In the genomic region with DNA sequence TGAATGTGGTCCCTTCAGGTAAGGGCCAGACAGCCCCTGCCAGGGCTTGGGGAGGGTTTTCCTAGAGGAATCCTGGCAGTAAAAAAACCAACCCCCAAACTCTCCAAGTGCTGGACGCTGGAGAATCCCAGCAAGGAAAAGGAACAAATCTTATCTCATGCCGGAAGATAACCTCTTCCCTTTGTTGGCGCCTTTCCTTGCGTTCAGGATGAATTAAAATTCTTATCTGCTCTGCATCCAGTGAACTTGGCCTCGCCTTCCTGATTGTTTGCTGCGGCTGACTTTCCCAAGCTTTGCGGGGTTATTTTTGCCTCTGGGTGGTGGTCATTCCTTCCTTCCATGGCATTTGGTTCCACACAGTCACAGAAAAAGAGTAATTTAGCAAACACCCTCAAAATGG, we compare ENCODE assay signal across 9 cellular contexts.
DNase-seq lines count a peak whose midpoint lies in the region; ATAC-seq and TF ChIP-seq lines count a peak whose summit lies in the region.
"Had no signal": no experiment of that assay in that cellular context is flagged by ENCODE, and none has a peak within 500 bp of the region (broad histone marks: within the 10 kb centered on the region; RNA-seq: fewer than 3 reads in every experiment).

No MANE protein-coding gene starts in this region.

- DNase-seq in activated T-cell treated with anti-CD3 and anti-CD28 coated beads, Interleukin-2, amount 50 U/mL, for 4 hours = no peak
- DNase-seq in activated T-cell treated with anti-CD3 and anti-CD28 coated beads, Interleukin-2, amount 50 U/mL, for 48 hours = no peak
- DNase-seq in colonic mucosa (peak; percentile 37), lower lobe of right lung (no peak), thoracic aorta (ENCODE audit: low spot score) (no peak), NCI-H2171 treated with DMSO at 0.1 percent for 48 hours (lab: John Stamatoyannopoulos, UW) (no peak), NK-92 (lab: John Stamatoyannopoulos, UW; ENCODE audit: unreplicated experiment) (no peak)
- DNase-seq in stimulated activated CD4-positive, alpha-beta T cell treated with anti-CD3 and anti-CD28 coated beads, Interleukin-4, amount 100 ng/mL, for 1 hour = no peak
- DNase-seq: erythroblast had no signal

- H3K36me3 Mint-ChIP-seq in activated T-cell treated with anti-CD3 and anti-CD28 coated beads, Interleukin-2, amount 50 U/mL, for 4 hours (ENCODE audit: insufficient read depth) = no peaks in the 10 kb centered on the region

- TF ChIP-seq CTCF in colonic mucosa (IDR thresholded peaks at IDR 0.05) (no peak), lower lobe of right lung (IDR thresholded peaks at IDR 0.05) (no peak), thoracic aorta (IDR thresholded peaks at IDR 0.05) (no peak)

- peaks cover 14% of the 10 kb centered on the region for H3K4me1 Mint-ChIP-seq in activated T-cell treated with anti-CD3 and anti-CD28 coated beads, Interleukin-2, amount 50 U/mL, for 4 hours (ENCODE audit: low read depth)

- H3K9me3 ChIP-seq in colonic mucosa = no peaks in the 10 kb centered on the region
- H3K9me3 ChIP-seq in lower lobe of right lung = peaks cover 4% of the 10 kb centered on the region
- no peaks in the 10 kb centered on the region for H3K9me3 ChIP-seq in thoracic aorta

- no peaks in the 10 kb centered on the region for H3K36me3 ChIP-seq in colonic mucosa
- no peaks in the 10 kb centered on the region for H3K36me3 ChIP-seq in lower lobe of right lung
- H3K36me3 ChIP-seq in thoracic aorta = no peaks in the 10 kb centered on the region

- H3K4me3 Mint-ChIP-seq in activated T-cell treated with anti-CD3 and anti-CD28 coated beads, Interleukin-2, amount 50 U/mL, for 4 hours = peak overlapping the region; percentile 71

- no peak for ATAC-seq in activated T-cell treated with anti-CD3 and anti-CD28 coated beads, Interleukin-2, amount 50 U/mL, for 4 hours
- ATAC-seq in lower lobe of right lung = no peak
- ATAC-seq in thoracic aorta (ENCODE audit: insufficient number of reproducible peaks, low FRiP score, low read depth) = no peak

- H3K27ac ChIP-seq in colonic mucosa = no peak overlapping the region
- peak overlapping the region; percentile 75 for H3K27ac ChIP-seq in lower lobe of right lung
- peak overlapping the region; percentile 12 to 13 for H3K27ac ChIP-seq in thoracic aorta

- intact Hi-C loops in colonic mucosa (cut with DNase I) (no loop called here), lower lobe of right lung (cut with DNase I) (loop anchor here (10.0 kb wide), 1 partner anchor 280 kb away; no protein-coding TSS in a partner anchor)

- H3K4me1 ChIP-seq in colonic mucosa (peaks cover 4% of the 10 kb centered on the region), lower lobe of right lung (peaks cover 28% of the 10 kb centered on the region), thoracic aorta (ENCODE audit: control insufficient read depth in 1 of 2, low read depth in 2 of 2) (peaks cover 10 to 26% of the 10 kb centered on the region in 2 donors)

- no peak overlapping the region for H3K9ac ChIP-seq in colonic mucosa (ENCODE audit: low read depth in 2 of 2, low read length in 2 of 2)

- H3K27me3 Mint-ChIP-seq in activated T-cell treated with anti-CD3 and anti-CD28 coated beads, Interleukin-2, amount 50 U/mL, for 4 hours (ENCODE audit: low read depth) = peaks cover 7% of the 10 kb centered on the region

- H3K4me3 ChIP-seq in colonic mucosa = no peak overlapping the region
- peak overlapping the region; percentile 79 for H3K4me3 ChIP-seq in lower lobe of right lung
- peak overlapping the region; percentile 93 for H3K4me3 ChIP-seq in thoracic aorta

- no peaks in the 10 kb centered on the region for H3K9me3 Mint-ChIP-seq in activated T-cell treated with anti-CD3 and anti-CD28 coated beads, Interleukin-2, amount 50 U/mL, for 4 hours

- H3K27me3 ChIP-seq in colonic mucosa = no peaks in the 10 kb centered on the region
- no peaks in the 10 kb centered on the region for H3K27me3 ChIP-seq in lower lobe of right lung (ENCODE audit: low read depth)
- H3K27me3 ChIP-seq in thoracic aorta (replicated peaks; ENCODE audit: insufficient read depth) = no peaks in the 10 kb centered on the region
